ENCODE assay signal across 8 cellular contexts in genomic region chr9:90914868-90915483, GRCh38.
DNase-seq lines count a peak whose midpoint lies in the region; ATAC-seq and TF ChIP-seq lines count a peak whose summit lies in the region.

No MANE protein-coding gene starts in this region.

- H3K27me3 ChIP-seq in DOHH2 (ENCODE audit: control insufficient read depth, low read length) (peaks cover 4% of the 10 kb centered on the region; the same call in 1 of the 2 replicates), foreskin keratinocyte (no peaks in the 10 kb centered on the region), thyroid gland (no peaks in the 10 kb centered on the region)

- TF ChIP-seq POLR2A in thyroid gland (IDR thresholded peaks at IDR 0.05): no peak

- H3K4me3 ChIP-seq in DOHH2 (ENCODE audit: low read length) (no peak overlapping the region), thyroid gland (replicated peaks in 1 of 3) (no peak overlapping the region)

- H3K4me1 ChIP-seq in DOHH2 (ENCODE audit: control insufficient read depth, low read length) (peaks cover 14% of the 10 kb centered on the region), foreskin keratinocyte (no peaks in the 10 kb centered on the region), thyroid gland (peaks cover 14 to 20% of the 10 kb centered on the region in 2 donors)

- H3K9me3 ChIP-seq in DOHH2 (ENCODE audit: control insufficient read depth, insufficient read depth, low read length) (no peaks in the 10 kb centered on the region), thyroid gland (no peaks in the 10 kb centered on the region)

- no peaks in the 10 kb centered on the region for H3K9me2 ChIP-seq in DOHH2 (replicated peaks; ENCODE audit: control insufficient read depth, low read length)

- H3K79me2 ChIP-seq in DOHH2 (ENCODE audit: control insufficient read depth, low read length): no peaks in the 10 kb centered on the region

- no peaks in the 10 kb centered on the region for H3K36me3 ChIP-seq in DOHH2 (ENCODE audit: control insufficient read depth, low read length)
- no peaks in the 10 kb centered on the region for H3K36me3 ChIP-seq in thyroid gland

- 11 to 15% methylated on average over 6 to 7 of the region's 7 CpGs for WGBS in thyroid gland, 2 donors

- H4K20me1 ChIP-seq in DOHH2 (ENCODE audit: control insufficient read depth, insufficient read depth, low read depth, low read length): 0 out of 2 replicates have a peak, but pooled peaks cover 4% of the 10 kb centered on the region

- no peaks in the 10 kb centered on the region for H3F3A ChIP-seq in DOHH2 (ENCODE audit: control insufficient read depth, insufficient read depth)

- H3K27ac ChIP-seq in DOHH2 (ENCODE audit: low read depth, low read length): no peak overlapping the region
- H3K27ac ChIP-seq in foreskin keratinocyte: no peak overlapping the region
- peak overlapping the region; percentile 63 to 77 (median 71) for H3K27ac ChIP-seq in thyroid gland

- TF ChIP-seq CTCF in DOHH2 (IDR thresholded peaks at IDR 0.05; ENCODE audit: low read depth, low read length, poor library complexity, severe bottlenecking) (peak; percentile 85), LNCAP (IDR thresholded peaks at IDR 0.05) (peak; percentile 90), foreskin keratinocyte (conservative IDR thresholded peaks at IDR 0.05) (peak; percentile 97), omental fat pad (IDR thresholded peaks at IDR 0.05) (peak in 2 of 3 donors; percentile 17 to 96), thyroid gland (IDR thresholded peaks at IDR 0.05) (peak; percentile 69 to 98 (median 90))

- DNase-seq in RPMI8226 (peak; percentile 85), foreskin keratinocyte (peak; percentile 40 to 61), omental fat pad (ENCODE audit: low spot score) (no peak), thyroid gland (peak; percentile 86 to 89)
- DNase-seq in activated T-helper 9 cell treated with anti-CD3 and anti-CD28 coated beads, Interleukin-2, amount 50 U/mL, for 16 hours (ENCODE audit: low read depth): peak; percentile 52

- no peak overlapping the region for H3K4me2 ChIP-seq in DOHH2 (ENCODE audit: low read length)

- intact Hi-C loops in thyroid gland (cut with DNase I): loop anchor here (5.0 to 10.0 kb wide), 4 partner anchors 272 to 812 kb away; no protein-coding TSS in a partner anchor

- peak; percentile 86 for ATAC-seq in GM21786 (IDR thresholded peaks at IDR 0.05; ENCODE audit: unreplicated experiment)
- ATAC-seq in foreskin keratinocyte: peak; percentile 89
- peak; percentile 87 for ATAC-seq in omental fat pad (ENCODE audit: low FRiP score)

Comparison
In these comparisons a context has a peak if more than half of its experiments do, and no peak if none do; other contexts are left out.
1. H3K27ac ChIP-seq: peak in thyroid gland (3 of 3); none in DOHH2 (single experiment) and foreskin keratinocyte (single experiment).
2. Peak in every context shown above with its lines, with median percentiles within 50 percentile points of each other: CTCF ChIP-seq and ATAC-seq.